In genomic region chr19:41958367-41959055, GRCh38 we compare ENCODE assay signal across 1 cellular context.
A peak's percentile ranks its signal among the peaks of the same experiment; 100 is the strongest.
TF ChIP-seq lines count a peak whose summit lies in the region.

No MANE protein-coding gene starts in this region.

TF ChIP-seq in GM12878, 131 proteins besides CTCF, POLR2A, EP300 and RAD21:
- TF ChIP-seq E4F1 (IDR thresholded peaks at IDR 0.05; ENCODE audit: borderline replicate concordance, partially characterized antibody) (no peak), EZH2 (IDR thresholded peaks at IDR 0.05; ENCODE audit: borderline replicate concordance, control insufficient read depth, low read depth, low read length) (no peak), ZNF207 (IDR thresholded peaks at IDR 0.05; ENCODE audit: borderline replicate concordance) (peak; percentile 41; the same call in 1 of the 2 replicates), NBN (IDR thresholded peaks at IDR 0.05) (0 out of 2 replicates have a peak, but pooled peaks have one; percentile 9), ZNF687 (IDR thresholded peaks at IDR 0.05) (no peak), NKRF (conservative IDR thresholded peaks at IDR 0.05) (0 out of 2 replicates have a peak, but pooled peaks have one; percentile 32), BACH1 (IDR thresholded peaks at IDR 0.05; ENCODE audit: borderline replicate concordance) (peak; percentile 19; the same call in 1 of the 2 replicates), POLR2AphosphoS5 (IDR thresholded peaks at IDR 0.05; ENCODE audit: low read length) (peak; percentile 63), NR2C1 (IDR thresholded peaks at IDR 0.05) (no peak), SREBF1 (IDR thresholded peaks at IDR 0.05; ENCODE audit: low read length) (no peak), ZBTB40 (IDR thresholded peaks at IDR 0.05; ENCODE audit: borderline replicate concordance) (no peak), CBX3 (IDR thresholded peaks at IDR 0.05; ENCODE audit: borderline replicate concordance, low read depth) (no peak), LARP7 (IDR thresholded peaks at IDR 0.05) (0 out of 2 replicates have a peak, but pooled peaks have one; percentile 29)
